18 cellular contexts compared by ENCODE assay signal in the genomic region with DNA sequence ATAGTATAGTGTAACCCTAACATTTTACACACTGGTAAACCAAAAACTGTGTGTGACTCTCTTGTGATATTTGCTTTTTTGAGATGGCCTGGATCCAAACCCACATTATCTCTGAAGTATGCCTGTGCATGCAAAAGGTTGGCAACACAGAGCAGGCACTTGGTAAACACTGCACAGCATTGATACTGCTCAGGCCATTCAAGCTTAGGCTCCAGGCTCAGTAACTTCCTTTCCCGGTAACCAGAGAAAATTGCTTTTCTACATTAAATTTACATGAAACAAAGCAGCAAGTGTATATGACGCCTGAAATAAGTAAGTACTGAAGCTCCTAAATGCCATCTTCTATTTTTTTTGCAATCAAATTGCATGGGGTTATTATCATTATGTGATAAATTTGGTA.
DNase-seq lines count a peak whose midpoint lies in the region; ATAC-seq and TF ChIP-seq lines count a peak whose summit lies in the region.
"Had no signal": no experiment of that assay in that cellular context is flagged by ENCODE, and none has a peak within 500 bp of the region (broad histone marks: within the 10 kb centered on the region; RNA-seq: fewer than 3 reads in every experiment).

No MANE protein-coding gene starts in this region.

- intact Hi-C loops in spleen (cut with DNase I; ENCODE audit: low total_unique reads): no loop called here

- DNase-seq in DMS153 treated with DMSO at 0.1 percent for 48 hours (lab: John Stamatoyannopoulos, UW; ENCODE audit: unreplicated experiment) (peak; percentile 72), NCI-H1048 (lab: John Stamatoyannopoulos, UW) (peak; percentile 55), NCI-H748 treated with DMSO at 0.1 percent for 48 hours (lab: John Stamatoyannopoulos, UW) (peak; percentile 33), foreskin melanocyte (peak; percentile 98), spleen (no peak)
- DNase-seq in activated naive CD4-positive, alpha-beta T cell treated with anti-CD3 and anti-CD28 coated beads, Interleukin-2, amount 50 U/mL, for 72 hours (ENCODE audit: low spot score in 2 of 2): no peak
- DNase-seq: ACHN, DND-41, HCEC 1CT, MG63, NCI-H1930, NCI-H446, T-cell, T1000 had no signal

- peaks cover 0 to 16% (median 0%) of the 10 kb centered on the region in 7 donors for H3K27me3 ChIP-seq in spleen (replicated peaks in 1 of 7)
- H3K27me3 ChIP-seq: MG63 had no signal

- WGBS in spleen, 5 donors: 48 to 63% (median 62%) methylated on average over 2 of the region's 2 CpGs

- no peaks in the 10 kb centered on the region for H3K36me3 Mint-ChIP-seq in activated naive CD4-positive, alpha-beta T cell treated with anti-CD3 and anti-CD28 coated beads, Interleukin-2, amount 50 U/mL, for 72 hours
- H3K36me3 Mint-ChIP-seq: T-cell had no signal

- no peak for ATAC-seq in activated naive CD4-positive, alpha-beta T cell treated with anti-CD3 and anti-CD28 coated beads, Interleukin-2, amount 50 U/mL, for 72 hours
- ATAC-seq in HG03469 (IDR thresholded peaks at IDR 0.05; ENCODE audit: unreplicated experiment): no peak
- ATAC-seq: GM12878, HepG2, T-cell had no signal

- H3K9me3 Mint-ChIP-seq in activated naive CD4-positive, alpha-beta T cell treated with anti-CD3 and anti-CD28 coated beads, Interleukin-2, amount 50 U/mL, for 72 hours: peaks cover 0 to 4% of the 10 kb centered on the region in 2 donors

- H3K4me3 ChIP-seq in spleen: no peak overlapping the region
- H3K4me3 ChIP-seq: GM12878, MG63 had no signal

- no peak overlapping the region for H3K27ac ChIP-seq in spleen
- H3K27ac ChIP-seq: KMS-11 had no signal

- H3K4me1 ChIP-seq in spleen: no peaks in the 10 kb centered on the region

- no peak for TF ChIP-seq CTCF in spleen (IDR thresholded peaks at IDR 0.05 in 8 of 11, conservative IDR thresholded peaks at IDR 0.05 in 3 of 11)

- no peaks in the 10 kb centered on the region for H3K36me3 ChIP-seq in spleen
- H3K36me3 ChIP-seq: MG63 had no signal

- no peak for TF ChIP-seq POLR2A in spleen (IDR thresholded peaks at IDR 0.05)

- no peak overlapping the region for H3K27ac Mint-ChIP-seq in activated naive CD4-positive, alpha-beta T cell treated with anti-CD3 and anti-CD28 coated beads, Interleukin-2, amount 50 U/mL, for 72 hours
- H3K27ac Mint-ChIP-seq: T-cell had no signal

- H3K9me3 ChIP-seq in spleen: peaks cover 0 to 10% (median 0%) of the 10 kb centered on the region in 8 donors

Comparison
In these comparisons a context has a peak if more than half of its experiments do, and no peak if none do; other contexts are left out.
1. DNase-seq: peak in DMS153 treated with DMSO at 0.1 percent for 48 hours (single experiment), NCI-H1048 (single experiment), NCI-H748 treated with DMSO at 0.1 percent for 48 hours (single experiment) and foreskin melanocyte (single experiment); none in activated naive CD4-positive, alpha-beta T cell treated with anti-CD3 and anti-CD28 coated beads, Interleukin-2, amount 50 U/mL, for 72 hours (0 of 2) and spleen (single experiment).